In genomic region chr18:27632706-27633105, GRCh38 we compare ENCODE assay signal across 8 cellular contexts.
"Had no signal": no experiment of that assay in that cellular context is flagged by ENCODE, and none has a peak within 500 bp of the region (broad histone marks: within the 10 kb centered on the region; RNA-seq: fewer than 3 reads in every experiment).

No MANE protein-coding gene starts in this region.

- H3K36me3 ChIP-seq: HAP-1 had no signal

- H3K4me3 ChIP-seq: GM23248, GM23338, HAP-1 had no signal

- H3K4me3 Mint-ChIP-seq: GM23338, H9, HFFc6 had no signal

- H2AFZ ChIP-seq: GM23248, GM23338 had no signal

- H3K27ac Mint-ChIP-seq: GM23338, H9, HFFc6 had no signal

- H3K9me3 Mint-ChIP-seq: GM23338, H9, HFFc6 had no signal

- H3K9me3 ChIP-seq: HAP-1 had no signal

- H3K4me2 ChIP-seq: GM23338 had no signal

- DNase-seq: GM23248, GOT3, H7, H9, HCEC 1CT, HFFc6 had no signal

- H3K9ac ChIP-seq: GM23248 had no signal

- H3K27ac ChIP-seq: GM23248 had no signal
